In the genomic region with DNA sequence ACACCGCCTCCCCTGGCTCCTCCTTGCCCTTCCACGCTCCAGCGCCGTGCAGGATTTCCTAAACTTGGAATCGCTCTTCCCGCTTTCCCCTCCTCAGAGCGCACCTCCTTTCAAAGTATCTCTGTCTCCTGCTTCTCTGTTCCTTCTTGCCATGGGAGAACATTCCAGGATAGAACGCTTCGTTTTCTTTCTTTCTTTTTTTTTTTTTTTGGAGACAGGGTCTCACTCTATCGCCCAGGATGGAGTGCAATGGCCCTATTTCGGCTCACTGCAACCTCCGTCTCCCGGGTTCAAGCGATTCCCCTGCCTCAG, we compare ENCODE assay signal across 8 cellular contexts. TPM values are rescaled to one million over a fixed set of nuclear protein-coding genes. Genes with fewer than 3 reads are reported as not detected.
A peak's percentile ranks its signal among the peaks of the same experiment; 100 is the strongest.
DNase-seq lines count a peak whose midpoint lies in the region; ATAC-seq and TF ChIP-seq lines count a peak whose summit lies in the region.

No MANE protein-coding gene starts in this region.

- peak overlapping the region; percentile 79 for H3K4me2 ChIP-seq in mesendoderm (ENCODE audit: low read length)

- WGBS in mesendoderm (ENCODE audit: extremely low coverage, insufficient coverage, low lambda C conversion rate), result no CpG with 5 or more reads among the region's 14 CpGs

- TF ChIP-seq CTCF in cardiac muscle cell (IDR thresholded peaks at IDR 0.05; ENCODE audit: low read depth, low read length) (no peak), brain microvascular endothelial cell (IDR thresholded peaks at IDR 0.05; ENCODE audit: low read depth, low read length, missing control alignments) (no peak), upper lobe of right lung (IDR thresholded peaks at IDR 0.05) (no peak)

- no peak for DNase-seq in cardiac muscle cell (ENCODE audit: low read depth in 1 of 2, low spot score in 1 of 2)
- no peak for DNase-seq in cardiac septum (ENCODE audit: low spot score)
- DNase-seq in brain microvascular endothelial cell, result no peak
- no peak for DNase-seq in mesendoderm
- DNase-seq in upper lobe of right lung, result no peak
- no peak for DNase-seq in NCI-H510A (lab: John Stamatoyannopoulos, UW)
- DNase-seq in DMS 273 treated with DMSO at 0.1 percent for 48 hours (lab: John Stamatoyannopoulos, UW), result no peak

- H4K8ac ChIP-seq in mesendoderm (ENCODE audit: low read depth, low read length), result peak overlapping the region; percentile 59

- peaks cover 35% of the 10 kb centered on the region for H3K79me2 ChIP-seq in mesendoderm (ENCODE audit: control insufficient read depth, insufficient read depth, low read length)

- in situ Hi-C loops in brain microvascular endothelial cell (cut with HindIII; ENCODE audit: low pct_ligation_motif_present, low sequenced_read_pairs), result no loop called here

- H3K27me3 ChIP-seq in cardiac muscle cell (no peaks in the 10 kb centered on the region), brain microvascular endothelial cell (replicated peaks) (no peaks in the 10 kb centered on the region), mesendoderm (ENCODE audit: insufficient read depth, low read length, poor library complexity) (no peaks in the 10 kb centered on the region), upper lobe of right lung (no peaks in the 10 kb centered on the region)

- no peaks in the 10 kb centered on the region for H3K79me1 ChIP-seq in mesendoderm (ENCODE audit: low read length)

- H2BK5ac ChIP-seq in mesendoderm (ENCODE audit: low read length), result peak overlapping the region; percentile 66

- H4K5ac ChIP-seq in mesendoderm (ENCODE audit: low read length), result no peak overlapping the region

- H2BK15ac ChIP-seq in mesendoderm (replicated peaks; ENCODE audit: low read depth), result no peak overlapping the region

- H3K23ac ChIP-seq in mesendoderm (ENCODE audit: low read length), result peak overlapping the region; percentile 59

- H3K27ac ChIP-seq in cardiac muscle cell (peak overlapping the region; percentile 98), brain microvascular endothelial cell (peak overlapping the region; percentile 84), mesendoderm (ENCODE audit: low read depth, low read length) (peak overlapping the region; percentile 85), upper lobe of right lung (peak overlapping the region; percentile 96)

- H3K56ac ChIP-seq in mesendoderm (ENCODE audit: low read length), result peak overlapping the region; percentile 97

- peak overlapping the region; percentile 81 for H3K18ac ChIP-seq in mesendoderm (ENCODE audit: low read length)

- H3K4ac ChIP-seq in mesendoderm (ENCODE audit: low read depth, low read length), result peak overlapping the region; percentile 82

- H2BK120ac ChIP-seq in mesendoderm (ENCODE audit: low read depth, low read length), result no peak overlapping the region

- H2AK5ac ChIP-seq in mesendoderm (ENCODE audit: low read length), result no peak overlapping the region

- intact Hi-C loops in cardiac septum (cut with DNase I) (loop anchor here (10.0 kb wide), 1 partner anchor 128 kb away; a partner anchor contains a TSS), upper lobe of right lung (cut with DNase I) (no loop called here)

- H3K4me1 ChIP-seq in cardiac muscle cell (ENCODE audit: low read depth) (peaks cover 8% of the 10 kb centered on the region), mesendoderm (ENCODE audit: control insufficient read depth, low read depth, low read length) (no peaks in the 10 kb centered on the region), upper lobe of right lung (peaks cover 17% of the 10 kb centered on the region)

- no peak for ATAC-seq in upper lobe of right lung
- ATAC-seq in activated CD4-positive, CD25-positive, alpha-beta regulatory T cell treated with anti-CD3 and anti-CD28 coated beads, Interleukin-2, amount 50 U/mL, for 24 hours, result no peak

- H3K9ac ChIP-seq in mesendoderm (ENCODE audit: low read length), result peak overlapping the region; percentile 77

- H3K36me3 ChIP-seq in cardiac muscle cell (no peaks in the 10 kb centered on the region), brain microvascular endothelial cell (replicated peaks) (peaks cover 2% of the 10 kb centered on the region), mesendoderm (ENCODE audit: control insufficient read depth, insufficient read depth, low read length) (no peaks in the 10 kb centered on the region), upper lobe of right lung (no peaks in the 10 kb centered on the region)

- H3K9me3 ChIP-seq in cardiac muscle cell (ENCODE audit: low read depth), result no peaks in the 10 kb centered on the region
- H3K9me3 ChIP-seq in upper lobe of right lung, result no peaks in the 10 kb centered on the region

- peak overlapping the region; percentile 92 for H3K4me3 ChIP-seq in cardiac muscle cell
- peak overlapping the region; percentile 97 for H3K4me3 ChIP-seq in brain microvascular endothelial cell (ENCODE audit: low read depth, low read length)
- H3K4me3 ChIP-seq in mesendoderm (ENCODE audit: low read length), result peak overlapping the region; percentile 55
- H3K4me3 ChIP-seq in upper lobe of right lung, result peak overlapping the region; percentile 96

RNA-seq across cellular contexts. Expression of a gene that starts 0.6 kb away (rescaled TPM):
- total RNA-seq in cardiac muscle cell (133 and 177 TPM in 2 replicates), cardiac septum (49.5 TPM), upper lobe of right lung (20.5 TPM)
- 51.8 and 74.0 TPM in 2 replicates for polyA plus RNA-seq in cardiac muscle cell
- 19.6 TPM for polyA plus RNA-seq in mesendoderm (2013, experiment 1 of 2)
- 18.9 TPM for polyA plus RNA-seq in mesendoderm (2013, experiment 2 of 2)
